1 cellular context compared by ENCODE assay signal in genomic region chr1:30807318-30808066, GRCh38.
TF ChIP-seq lines count a peak whose summit lies in the region.

No MANE protein-coding gene starts in this region.

TF ChIP-seq in H1, 55 proteins besides CTCF, POLR2A, EP300 and RAD21 (continued from another document):
- TF ChIP-seq CHD7 (IDR thresholded peaks at IDR 0.05; ENCODE audit: insufficient replicate concordance, low read length) (no peak), RFX5 (IDR thresholded peaks at IDR 0.05; ENCODE audit: borderline replicate concordance, low read depth, low read length) (no peak), GABPA (IDR thresholded peaks at IDR 0.05; ENCODE audit: borderline replicate concordance, insufficient read depth, low read length) (no peak), TAF7 (optimal IDR thresholded peaks at IDR 0.05; ENCODE audit: borderline replicate concordance, low read depth, low read length) (no peak), SIN3A (conservative IDR thresholded peaks at IDR 0.05 in 1 of 2, IDR thresholded peaks at IDR 0.05 in 1 of 2; ENCODE audit: low read depth in 1 of 2, low read length in 2 of 2) (no peak), SAP30 (IDR thresholded peaks at IDR 0.05; ENCODE audit: insufficient read depth, insufficient replicate concordance, low read length) (no peak), SP1 (IDR thresholded peaks at IDR 0.05; ENCODE audit: low read depth, low read length) (no peak), CHD1 (IDR thresholded peaks at IDR 0.05; ENCODE audit: low read depth, low read length) (no peak), ATF3 (IDR thresholded peaks at IDR 0.05; ENCODE audit: insufficient read depth, low read depth, low read length) (no peak), CHD2 (IDR thresholded peaks at IDR 0.05; ENCODE audit: low read length) (no peak), KDM1A (IDR thresholded peaks at IDR 0.05; ENCODE audit: borderline replicate concordance, low read length) (no peak), CTBP2 (IDR thresholded peaks at IDR 0.05; ENCODE audit: borderline replicate concordance, insufficient read depth, insufficient read length, low read length) (no peak), SRF (IDR thresholded peaks at IDR 0.05; ENCODE audit: low read depth, low read length) (no peak), BACH1 (IDR thresholded peaks at IDR 0.05; ENCODE audit: low read length) (no peak), NRF1 (IDR thresholded peaks at IDR 0.05; ENCODE audit: low read depth, low read length) (no peak)
